ENCODE assay signal across 8 cellular contexts in genomic region chr20:16801919-16802651, GRCh38. TPM values are rescaled to one million over a fixed set of nuclear protein-coding genes. Genes with fewer than 3 reads are reported as not detected.
DNase-seq lines count a peak whose midpoint lies in the region; ATAC-seq, FAIRE-seq and TF ChIP-seq lines count a peak whose summit lies in the region.

No MANE protein-coding gene starts in this region.

- H3K4me3 Mint-ChIP-seq in CD4-positive, alpha-beta T cell, result no peak overlapping the region
- H3K4me3 Mint-ChIP-seq in activated T-helper 2 cell treated with anti-CD3 and anti-CD28 coated beads, Interferon-gamma antibody, Interleukin-2, Interleukin-4, amounts not matched to agents 10 μg/mL and 5 μg/mL and 100 μg/mL, durations not matched to agents 14 hours and 24 hours and 36 hours (ENCODE audit: low read depth), result no peak overlapping the region

- H3K4me1 Mint-ChIP-seq in CD4-positive, alpha-beta T cell (ENCODE audit: low read depth), result no peaks in the 10 kb centered on the region
- no peaks in the 10 kb centered on the region for H3K4me1 Mint-ChIP-seq in activated T-helper 2 cell treated with anti-CD3 and anti-CD28 coated beads, Interferon-gamma antibody, Interleukin-2, Interleukin-4, amounts not matched to agents 10 μg/mL and 5 μg/mL and 100 μg/mL, durations not matched to agents 14 hours and 24 hours and 36 hours (ENCODE audit: low read depth)

- no peak for TF ChIP-seq POLR2A in GM12891 (IDR thresholded peaks at IDR 0.05; ENCODE audit: low read depth, low read length)

- in situ Hi-C loops in KBM-7 (cut with MboI; ENCODE audit: low pct_unique_long_range_greater_than_20kb, low sequenced_read_pairs), result loop anchor here (10.0 kb wide), 1 partner anchor 623 kb away; no protein-coding TSS in a partner anchor

- no peaks in the 10 kb centered on the region for H3K9me3 ChIP-seq in CD4-positive, alpha-beta T cell (ENCODE audit: control insufficient read depth, low read length)

- peak; percentile 13 for FAIRE-seq in frontal cortex (lab: Jason Lieb, UNC)
- FAIRE-seq in GM12891 (lab: Jason Lieb, UNC), result no peak

- CTCF ChIA-PET in CD4-positive, alpha-beta T cell (lab: Charles Lee), result interaction anchor here (0.7 to 1.6 kb wide), 3 partner anchors 10 to 629 kb away, joined by 3 to 4 read pairs (median 3); no protein-coding TSS in a partner anchor

- no peak for ATAC-seq in CD4-positive, alpha-beta T cell (ENCODE audit: poor library complexity)
- ATAC-seq in GM19395 (IDR thresholded peaks at IDR 0.05; ENCODE audit: unreplicated experiment), result peak; percentile 63

- no peak overlapping the region for H3K27ac Mint-ChIP-seq in CD4-positive, alpha-beta T cell
- H3K27ac Mint-ChIP-seq in activated T-helper 2 cell treated with anti-CD3 and anti-CD28 coated beads, Interferon-gamma antibody, Interleukin-2, Interleukin-4, amounts not matched to agents 10 μg/mL and 5 μg/mL and 100 μg/mL, durations not matched to agents 14 hours and 24 hours and 36 hours, result no peak overlapping the region

- POLR2A ChIA-PET in CD4-positive, alpha-beta T cell (lab: Charles Lee), result no interaction called here

- H3K27me3 ChIP-seq in CD4-positive, alpha-beta T cell (ENCODE audit: control insufficient read depth, insufficient read depth, low read length), result peaks cover 18% of the 10 kb centered on the region

- peaks cover 75% of the 10 kb centered on the region for H3K27me3 Mint-ChIP-seq in CD4-positive, alpha-beta T cell
- H3K27me3 Mint-ChIP-seq in activated T-helper 2 cell treated with anti-CD3 and anti-CD28 coated beads, Interferon-gamma antibody, Interleukin-2, Interleukin-4, amounts not matched to agents 10 μg/mL and 5 μg/mL and 100 μg/mL, durations not matched to agents 14 hours and 24 hours and 36 hours (ENCODE audit: low read depth), result peaks cover 18% of the 10 kb centered on the region

- no peak overlapping the region for H3K27ac ChIP-seq in CD4-positive, alpha-beta T cell (ENCODE audit: low read depth, low read length)

- DNase-seq in CD4-positive, alpha-beta T cell, result peak; percentile 16 to 60 (median 32)
- DNase-seq in KBM-7, result peak; percentile 62
- DNase-seq in OCI-M2 (lab: John Stamatoyannopoulos, UW; ENCODE audit: unreplicated experiment), result peak; percentile 48
- peak; percentile 13 for DNase-seq in activated T-helper 2 cell treated with anti-CD3 and anti-CD28 coated beads, Interferon-gamma antibody, Interleukin-2, Interleukin-4, amounts not matched to agents 10 μg/mL and 5 μg/mL and 100 μg/mL, durations not matched to agents 14 hours and 24 hours and 36 hours (ENCODE audit: low spot score)
- DNase-seq in frontal cortex (ENCODE audit: low spot score in 2 of 2), result peak in 1 of 2 donors; percentile 24
- peak; percentile 51 to 95 (median 80) for DNase-seq in posterior cingulate gyrus
- DNase-seq in GM12891 (ENCODE audit: insufficient read length, low spot score), result no peak

- no peaks in the 10 kb centered on the region for H3K36me3 Mint-ChIP-seq in CD4-positive, alpha-beta T cell (ENCODE audit: low read depth)
- no peaks in the 10 kb centered on the region for H3K36me3 Mint-ChIP-seq in activated T-helper 2 cell treated with anti-CD3 and anti-CD28 coated beads, Interferon-gamma antibody, Interleukin-2, Interleukin-4, amounts not matched to agents 10 μg/mL and 5 μg/mL and 100 μg/mL, durations not matched to agents 14 hours and 24 hours and 36 hours (ENCODE audit: low read depth)

- H3K9me3 Mint-ChIP-seq in CD4-positive, alpha-beta T cell, result no peaks in the 10 kb centered on the region
- H3K9me3 Mint-ChIP-seq in activated T-helper 2 cell treated with anti-CD3 and anti-CD28 coated beads, Interferon-gamma antibody, Interleukin-2, Interleukin-4, amounts not matched to agents 10 μg/mL and 5 μg/mL and 100 μg/mL, durations not matched to agents 14 hours and 24 hours and 36 hours, result no peaks in the 10 kb centered on the region

- intact Hi-C loops in CD4-positive, alpha-beta T cell (cut with DNase I, micrococcal nuclease), result loop anchor here (2.0 to 10.0 kb wide), 5 partner anchors 629 to 1475 kb away; no protein-coding TSS in a partner anchor
- intact Hi-C loops in activated T-helper 2 cell treated with anti-CD3 and anti-CD28 coated beads, Interferon-gamma antibody, Interleukin-2, Interleukin-4, amounts not matched to agents 10 μg/mL and 5 μg/mL and 100 μg/mL, durations not matched to agents 14 hours and 24 hours and 36 hours (cut with micrococcal nuclease), result no loop called here
- intact Hi-C loops in posterior cingulate gyrus (cut with DNase I), result loop anchor here (10.0 kb wide), 1 partner anchor 1133 kb away; no protein-coding TSS in a partner anchor

- peak; percentile 89 for TF ChIP-seq CTCF in CD4-positive, alpha-beta T cell (IDR thresholded peaks at IDR 0.05)

TF ChIP-seq in GM12891, 5 proteins besides CTCF, POLR2A, EP300 and RAD21:
- TF ChIP-seq PAX5 (IDR thresholded peaks at IDR 0.05; ENCODE audit: insufficient read depth, low read length, severe bottlenecking) (no peak), POU2F2 (IDR thresholded peaks at IDR 0.05; ENCODE audit: low read depth, low read length) (no peak), SPI1 (IDR thresholded peaks at IDR 0.05; ENCODE audit: low read depth, low read length) (no peak), POLR2AphosphoS5 (IDR thresholded peaks at IDR 0.05; ENCODE audit: low read depth, low read length) (no peak), TAF1 (IDR thresholded peaks at IDR 0.05; ENCODE audit: low read depth, low read length) (no peak)
TF ChIP-seq in GM12891: peak in this region for 0.

RNA-seq across cellular contexts. Expression of gene OTOR, which starts 53.9 kb away (rescaled TPM):
- not detected for total RNA-seq in CD4-positive, alpha-beta T cell
- not detected in 2 replicates for total RNA-seq in activated T-helper 2 cell treated with anti-CD3 and anti-CD28 coated beads, Interferon-gamma antibody, Interleukin-2, Interleukin-4, amounts not matched to agents 10 μg/mL and 5 μg/mL and 100 μg/mL, durations not matched to agents 14 hours and 24 hours and 36 hours
- 0.82 TPM for total RNA-seq in frontal cortex
- polyA plus RNA-seq in GM12891 (2012; ENCODE audit: low read depth, missing spikeins), result not detected
